Comparison of ENCODE assay signal across 1 cellular context in the genomic region with DNA sequence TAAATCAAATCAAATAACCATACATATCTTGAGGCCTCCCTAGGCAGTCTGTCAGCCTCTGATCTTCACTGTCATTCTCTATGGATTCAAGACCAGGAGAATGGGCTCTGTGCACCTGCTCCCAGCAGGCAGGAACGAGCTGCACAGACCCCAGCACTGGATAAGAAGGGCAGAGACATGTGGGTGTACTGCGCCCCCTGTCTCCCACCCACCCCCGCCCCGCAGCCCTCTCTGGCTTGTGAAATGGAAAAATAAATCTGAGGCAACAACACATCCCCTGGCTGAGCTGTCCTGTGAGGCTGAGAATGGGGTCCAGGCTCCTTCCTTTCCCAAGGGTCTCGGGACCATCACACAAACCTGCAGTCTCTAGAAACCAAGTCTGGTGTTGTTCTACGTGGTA.
TF ChIP-seq lines count a peak whose summit lies in the region.

No MANE protein-coding gene starts in this region.

TF ChIP-seq in H1, 55 proteins besides CTCF, POLR2A, EP300 and RAD21:
- TF ChIP-seq KDM5A (IDR thresholded peaks at IDR 0.05; ENCODE audit: low read length) (no peak), RXRA (IDR thresholded peaks at IDR 0.05; ENCODE audit: insufficient read depth, low read depth, low read length) (no peak), SP1 (IDR thresholded peaks at IDR 0.05; ENCODE audit: low read depth, low read length) (no peak), ASH2L (IDR thresholded peaks at IDR 0.05; ENCODE audit: low read length) (no peak), BRCA1 (IDR thresholded peaks at IDR 0.05; ENCODE audit: low read depth, low read length) (no peak), TCF12 (IDR thresholded peaks at IDR 0.05; ENCODE audit: low read depth, low read length) (no peak), POU5F1 (IDR thresholded peaks at IDR 0.05; ENCODE audit: low read depth, low read length) (no peak), SIN3A (conservative IDR thresholded peaks at IDR 0.05 in 1 of 2, IDR thresholded peaks at IDR 0.05 in 1 of 2; ENCODE audit: low read depth in 1 of 2, low read length in 2 of 2) (no peak), SP4 (IDR thresholded peaks at IDR 0.05; ENCODE audit: low read length) (no peak), CBX5 (IDR thresholded peaks at IDR 0.05; ENCODE audit: low read depth, low read length) (no peak), JUN (IDR thresholded peaks at IDR 0.05; ENCODE audit: low read depth, low read length) (no peak), KDM4A (IDR thresholded peaks at IDR 0.05; ENCODE audit: low read depth, low read length, severe bottlenecking) (no peak), RBBP5 (IDR thresholded peaks at IDR 0.05; ENCODE audit: borderline replicate concordance, low read depth, low read length) (no peak), RNF2 (IDR thresholded peaks at IDR 0.05; ENCODE audit: borderline replicate concordance, low read depth, low read length, missing control alignments, poor library complexity, severe bottlenecking) (no peak), TAF1 (IDR thresholded peaks at IDR 0.05; ENCODE audit: low read depth, low read length) (no peak), BCL11A (IDR thresholded peaks at IDR 0.05; ENCODE audit: low read depth in 2 of 2, low read length in 2 of 2) (no peak), CEBPB (IDR thresholded peaks at IDR 0.05; ENCODE audit: low read depth, low read length) (no peak)
- TF ChIP-seq, protein P1, sequence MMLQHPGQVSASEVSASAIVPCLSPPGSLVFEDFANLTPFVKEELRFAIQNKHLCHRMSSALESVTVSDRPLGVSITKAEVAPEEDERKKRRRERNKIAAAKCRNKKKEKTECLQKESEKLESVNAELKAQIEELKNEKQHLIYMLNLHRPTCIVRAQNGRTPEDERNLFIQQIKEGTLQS (IDR thresholded peaks at IDR 0.05; ENCODE audit: insufficient read depth, low read depth, low read length): no peak
- TF ChIP-seq, protein P2, sequence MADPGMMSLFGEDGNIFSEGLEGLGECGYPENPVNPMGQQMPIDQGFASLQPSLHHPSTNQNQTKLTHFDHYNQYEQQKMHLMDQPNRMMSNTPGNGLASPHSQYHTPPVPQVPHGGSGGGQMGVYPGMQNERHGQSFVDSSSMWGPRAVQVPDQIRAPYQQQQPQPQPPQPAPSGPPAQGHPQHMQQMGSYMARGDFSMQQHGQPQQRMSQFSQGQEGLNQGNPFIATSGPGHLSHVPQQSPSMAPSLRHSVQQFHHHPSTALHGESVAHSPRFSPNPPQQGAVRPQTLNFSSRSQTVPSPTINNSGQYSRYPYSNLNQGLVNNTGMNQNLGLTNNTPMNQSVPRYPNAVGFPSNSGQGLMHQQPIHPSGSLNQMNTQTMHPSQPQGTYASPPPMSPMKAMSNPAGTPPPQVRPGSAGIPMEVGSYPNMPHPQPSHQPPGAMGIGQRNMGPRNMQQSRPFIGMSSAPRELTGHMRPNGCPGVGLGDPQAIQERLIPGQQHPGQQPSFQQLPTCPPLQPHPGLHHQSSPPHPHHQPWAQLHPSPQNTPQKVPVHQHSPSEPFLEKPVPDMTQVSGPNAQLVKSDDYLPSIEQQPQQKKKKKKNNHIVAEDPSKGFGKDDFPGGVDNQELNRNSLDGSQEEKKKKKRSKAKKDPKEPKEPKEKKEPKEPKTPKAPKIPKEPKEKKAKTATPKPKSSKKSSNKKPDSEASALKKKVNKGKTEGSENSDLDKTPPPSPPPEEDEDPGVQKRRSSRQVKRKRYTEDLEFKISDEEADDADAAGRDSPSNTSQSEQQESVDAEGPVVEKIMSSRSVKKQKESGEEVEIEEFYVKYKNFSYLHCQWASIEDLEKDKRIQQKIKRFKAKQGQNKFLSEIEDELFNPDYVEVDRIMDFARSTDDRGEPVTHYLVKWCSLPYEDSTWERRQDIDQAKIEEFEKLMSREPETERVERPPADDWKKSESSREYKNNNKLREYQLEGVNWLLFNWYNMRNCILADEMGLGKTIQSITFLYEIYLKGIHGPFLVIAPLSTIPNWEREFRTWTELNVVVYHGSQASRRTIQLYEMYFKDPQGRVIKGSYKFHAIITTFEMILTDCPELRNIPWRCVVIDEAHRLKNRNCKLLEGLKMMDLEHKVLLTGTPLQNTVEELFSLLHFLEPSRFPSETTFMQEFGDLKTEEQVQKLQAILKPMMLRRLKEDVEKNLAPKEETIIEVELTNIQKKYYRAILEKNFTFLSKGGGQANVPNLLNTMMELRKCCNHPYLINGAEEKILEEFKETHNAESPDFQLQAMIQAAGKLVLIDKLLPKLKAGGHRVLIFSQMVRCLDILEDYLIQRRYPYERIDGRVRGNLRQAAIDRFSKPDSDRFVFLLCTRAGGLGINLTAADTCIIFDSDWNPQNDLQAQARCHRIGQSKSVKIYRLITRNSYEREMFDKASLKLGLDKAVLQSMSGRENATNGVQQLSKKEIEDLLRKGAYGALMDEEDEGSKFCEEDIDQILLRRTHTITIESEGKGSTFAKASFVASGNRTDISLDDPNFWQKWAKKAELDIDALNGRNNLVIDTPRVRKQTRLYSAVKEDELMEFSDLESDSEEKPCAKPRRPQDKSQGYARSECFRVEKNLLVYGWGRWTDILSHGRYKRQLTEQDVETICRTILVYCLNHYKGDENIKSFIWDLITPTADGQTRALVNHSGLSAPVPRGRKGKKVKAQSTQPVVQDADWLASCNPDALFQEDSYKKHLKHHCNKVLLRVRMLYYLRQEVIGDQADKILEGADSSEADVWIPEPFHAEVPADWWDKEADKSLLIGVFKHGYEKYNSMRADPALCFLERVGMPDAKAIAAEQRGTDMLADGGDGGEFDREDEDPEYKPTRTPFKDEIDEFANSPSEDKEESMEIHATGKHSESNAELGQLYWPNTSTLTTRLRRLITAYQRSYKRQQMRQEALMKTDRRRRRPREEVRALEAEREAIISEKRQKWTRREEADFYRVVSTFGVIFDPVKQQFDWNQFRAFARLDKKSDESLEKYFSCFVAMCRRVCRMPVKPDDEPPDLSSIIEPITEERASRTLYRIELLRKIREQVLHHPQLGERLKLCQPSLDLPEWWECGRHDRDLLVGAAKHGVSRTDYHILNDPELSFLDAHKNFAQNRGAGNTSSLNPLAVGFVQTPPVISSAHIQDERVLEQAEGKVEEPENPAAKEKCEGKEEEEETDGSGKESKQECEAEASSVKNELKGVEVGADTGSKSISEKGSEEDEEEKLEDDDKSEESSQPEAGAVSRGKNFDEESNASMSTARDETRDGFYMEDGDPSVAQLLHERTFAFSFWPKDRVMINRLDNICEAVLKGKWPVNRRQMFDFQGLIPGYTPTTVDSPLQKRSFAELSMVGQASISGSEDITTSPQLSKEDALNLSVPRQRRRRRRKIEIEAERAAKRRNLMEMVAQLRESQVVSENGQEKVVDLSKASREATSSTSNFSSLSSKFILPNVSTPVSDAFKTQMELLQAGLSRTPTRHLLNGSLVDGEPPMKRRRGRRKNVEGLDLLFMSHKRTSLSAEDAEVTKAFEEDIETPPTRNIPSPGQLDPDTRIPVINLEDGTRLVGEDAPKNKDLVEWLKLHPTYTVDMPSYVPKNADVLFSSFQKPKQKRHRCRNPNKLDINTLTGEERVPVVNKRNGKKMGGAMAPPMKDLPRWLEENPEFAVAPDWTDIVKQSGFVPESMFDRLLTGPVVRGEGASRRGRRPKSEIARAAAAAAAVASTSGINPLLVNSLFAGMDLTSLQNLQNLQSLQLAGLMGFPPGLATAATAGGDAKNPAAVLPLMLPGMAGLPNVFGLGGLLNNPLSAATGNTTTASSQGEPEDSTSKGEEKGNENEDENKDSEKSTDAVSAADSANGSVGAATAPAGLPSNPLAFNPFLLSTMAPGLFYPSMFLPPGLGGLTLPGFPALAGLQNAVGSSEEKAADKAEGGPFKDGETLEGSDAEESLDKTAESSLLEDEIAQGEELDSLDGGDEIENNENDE (IDR thresholded peaks at IDR 0.05; ENCODE audit: insufficient replicate concordance, low read length): no peak
- TF ChIP-seq, protein P3, sequence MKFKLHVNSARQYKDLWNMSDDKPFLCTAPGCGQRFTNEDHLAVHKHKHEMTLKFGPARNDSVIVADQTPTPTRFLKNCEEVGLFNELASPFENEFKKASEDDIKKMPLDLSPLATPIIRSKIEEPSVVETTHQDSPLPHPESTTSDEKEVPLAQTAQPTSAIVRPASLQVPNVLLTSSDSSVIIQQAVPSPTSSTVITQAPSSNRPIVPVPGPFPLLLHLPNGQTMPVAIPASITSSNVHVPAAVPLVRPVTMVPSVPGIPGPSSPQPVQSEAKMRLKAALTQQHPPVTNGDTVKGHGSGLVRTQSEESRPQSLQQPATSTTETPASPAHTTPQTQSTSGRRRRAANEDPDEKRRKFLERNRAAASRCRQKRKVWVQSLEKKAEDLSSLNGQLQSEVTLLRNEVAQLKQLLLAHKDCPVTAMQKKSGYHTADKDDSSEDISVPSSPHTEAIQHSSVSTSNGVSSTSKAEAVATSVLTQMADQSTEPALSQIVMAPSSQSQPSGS (IDR thresholded peaks at IDR 0.05; ENCODE audit: low read length): no peak
